Comparison of ENCODE assay signal across 8 cellular contexts in the genomic region with DNA sequence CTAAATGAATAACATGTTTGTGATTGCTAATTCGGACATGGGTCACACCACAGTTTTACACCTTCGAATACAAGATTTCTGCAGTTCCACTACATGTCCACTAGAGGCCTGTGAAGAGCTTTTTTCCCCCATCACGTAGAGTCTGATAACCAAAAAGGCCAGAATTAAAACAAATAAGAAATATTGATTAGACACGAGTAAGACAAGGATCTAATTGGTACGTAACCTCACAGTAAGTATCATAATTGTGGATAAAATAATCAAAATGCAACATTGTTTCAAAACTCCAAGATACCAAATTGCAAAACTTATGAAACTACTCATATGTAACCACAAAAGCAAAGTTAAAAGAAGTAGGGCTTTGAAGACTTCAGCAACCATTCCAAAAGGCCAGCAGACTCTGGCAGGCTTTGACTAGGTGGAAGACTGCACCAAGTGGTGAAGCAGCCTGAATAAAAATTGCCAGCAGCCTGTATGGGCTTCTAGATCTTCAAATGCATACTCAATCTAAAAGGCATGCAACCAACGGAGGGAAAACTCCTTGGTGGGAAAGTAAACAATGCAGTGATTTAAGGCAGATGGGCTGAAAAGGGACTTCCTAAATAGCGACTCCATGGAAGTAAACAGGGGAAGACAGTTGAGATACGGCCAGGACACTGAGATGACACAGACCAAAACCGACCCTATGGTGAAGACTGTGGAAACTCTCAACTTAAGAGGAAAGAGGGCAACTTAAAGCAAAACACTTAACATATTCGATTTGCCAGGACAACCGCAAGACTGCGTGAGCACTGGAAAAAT. TPM values are rescaled to one million over a fixed set of nuclear protein-coding genes. Genes with fewer than 3 reads are reported as not detected.
DNase-seq lines count a peak whose midpoint lies in the region; ATAC-seq and TF ChIP-seq lines count a peak whose summit lies in the region.

No MANE protein-coding gene starts in this region.

- H3K27me3 ChIP-seq in SU-DHL-6 (ENCODE audit: low read length): no peaks in the 10 kb centered on the region

- no peak overlapping the region for H3K4me2 ChIP-seq in SU-DHL-6 (ENCODE audit: low read depth, low read length, poor library complexity, severe bottlenecking)

- H3K9ac ChIP-seq in SU-DHL-6 (ENCODE audit: low read length): no peak overlapping the region

- H3K4me3 ChIP-seq in SU-DHL-6 (ENCODE audit: insufficient read depth, low read length, poor library complexity, severe bottlenecking) (no peak overlapping the region), fibroblast of pulmonary artery (replicated peaks; ENCODE audit: low read depth, low read length) (no peak overlapping the region)

- peak; percentile 88 for DNase-seq in EL
- peak; percentile 64 for DNase-seq in M059J (ENCODE audit: low read depth)
- DNase-seq in fibroblast of pulmonary artery (ENCODE audit: low read depth): peak; percentile 72
- DNase-seq in omental fat pad (ENCODE audit: low spot score): no peak
- DNase-seq in NK-92 (lab: John Stamatoyannopoulos, UW; ENCODE audit: unreplicated experiment): no peak

- no peaks in the 10 kb centered on the region for H3K9me3 ChIP-seq in SU-DHL-6 (ENCODE audit: insufficient read depth, low read length)

- H3K79me2 ChIP-seq in SU-DHL-6 (ENCODE audit: insufficient read depth, low read length): no peaks in the 10 kb centered on the region

- TF ChIP-seq CTCF in SU-DHL-6 (IDR thresholded peaks at IDR 0.05; ENCODE audit: insufficient read depth, low read length, poor library complexity, severe bottlenecking) (peak; percentile 88), fibroblast of pulmonary artery (IDR thresholded peaks at IDR 0.05; ENCODE audit: low read length, missing control alignments) (peak; percentile 100), omental fat pad (IDR thresholded peaks at IDR 0.05) (peak in 2 of 3 donors; percentile 48 to 50)

- no peak overlapping the region for H3K27ac ChIP-seq in SU-DHL-6 (ENCODE audit: low read depth, low read length)

- H4K20me1 ChIP-seq in SU-DHL-6 (ENCODE audit: low read depth, low read length): no peaks in the 10 kb centered on the region

- no peaks in the 10 kb centered on the region for H3F3A ChIP-seq in SU-DHL-6 (ENCODE audit: insufficient read depth)

- H3K36me3 ChIP-seq in SU-DHL-6 (ENCODE audit: low read length): no peaks in the 10 kb centered on the region

- H2AFZ ChIP-seq in SU-DHL-6 (ENCODE audit: low read depth, low read length, severe bottlenecking): no peak overlapping the region

- ATAC-seq in GM19463 (IDR thresholded peaks at IDR 0.05; ENCODE audit: unreplicated experiment) (peak; percentile 81), omental fat pad (ENCODE audit: low FRiP score) (no peak), HG03097 (IDR thresholded peaks at IDR 0.05; ENCODE audit: low FRiP score, unreplicated experiment) (no peak)

- no peaks in the 10 kb centered on the region for H3K9me2 ChIP-seq in SU-DHL-6 (replicated peaks; ENCODE audit: insufficient read depth, low read length)

RNA-seq across cellular contexts. Expression of gene STARD13, which starts 56.7 kb away (rescaled TPM):
- 6.6 and 9.4 TPM in 2 replicates for total RNA-seq in M059J (2014; rRNA removed; shearing (Covaris generic))
- 10 to 100 TPM; 31.1 to 63.4 (median 38.9) TPM for total RNA-seq in omental fat pad

Comparison
In these comparisons a context has a peak if more than half of its experiments do, and no peak if none do; other contexts are left out.
1. DNase-seq: peak in EL (single experiment), M059J (single experiment) and fibroblast of pulmonary artery (single experiment); none in omental fat pad (single experiment) and NK-92 (single experiment).
2. CTCF ChIP-seq: peak in every context shown above with its lines; median percentile 100 in fibroblast of pulmonary artery; 88 in SU-DHL-6; 49 in omental fat pad.